In genomic region chr20:36235892-36236785, GRCh38 we compare ENCODE assay signal across 1 cellular context.
TF ChIP-seq lines count a peak whose summit lies in the region.

A gene with protein sequence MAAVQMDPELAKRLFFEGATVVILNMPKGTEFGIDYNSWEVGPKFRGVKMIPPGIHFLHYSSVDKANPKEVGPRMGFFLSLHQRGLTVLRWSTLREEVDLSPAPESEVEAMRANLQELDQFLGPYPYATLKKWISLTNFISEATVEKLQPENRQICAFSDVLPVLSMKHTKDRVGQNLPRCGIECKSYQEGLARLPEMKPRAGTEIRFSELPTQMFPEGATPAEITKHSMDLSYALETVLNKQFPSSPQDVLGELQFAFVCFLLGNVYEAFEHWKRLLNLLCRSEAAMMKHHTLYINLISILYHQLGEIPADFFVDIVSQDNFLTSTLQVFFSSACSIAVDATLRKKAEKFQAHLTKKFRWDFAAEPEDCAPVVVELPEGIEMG (plus strand): TSS chr20:36236478. CDS start chr20:36239869, 3,391 bp downstream.

TF ChIP-seq in HepG2, 621 proteins besides CTCF, POLR2A, EP300 and RAD21 (continued from another document and continues in another):
- TF ChIP-seq GPN1 (CRISPR knock-in tag; IDR thresholded peaks at IDR 0.05; ENCODE audit: borderline replicate concordance) (peak; percentile 49; the same call in 1 of the 2 replicates), RXRB (CRISPR knock-in tag; IDR thresholded peaks at IDR 0.05; ENCODE audit: borderline replicate concordance) (peak; percentile 87; the same call in 1 of the 2 replicates), NCOA1 (CRISPR knock-in tag; IDR thresholded peaks at IDR 0.05) (peak; percentile 66; the same call in 1 of the 2 replicates), SETDB1 (CRISPR knock-in tag; IDR thresholded peaks at IDR 0.05; ENCODE audit: borderline replicate concordance) (peak; percentile 88; the same call in 1 of the 2 replicates), RBFOX2 (IDR thresholded peaks at IDR 0.05; ENCODE audit: low read depth, low read length) (peak; percentile 96), KLF13 (CRISPR knock-in tag; IDR thresholded peaks at IDR 0.05) (no peak), AGO2 (optimal IDR thresholded peaks at IDR 0.05; ENCODE audit: low read depth, low read length) (peak; percentile 47), ZNF841 (CRISPR knock-in tag; IDR thresholded peaks at IDR 0.05; ENCODE audit: borderline replicate concordance) (peak; percentile 35; the same call in 1 of the 2 replicates), ZBTB37 (CRISPR knock-in tag; IDR thresholded peaks at IDR 0.05) (peak; percentile 89), ZNF335 (CRISPR knock-in tag; IDR thresholded peaks at IDR 0.05) (peak; percentile 96), ZFP36 (IDR thresholded peaks at IDR 0.05; ENCODE audit: borderline replicate concordance, low read depth, low read length, partially characterized antibody) (no peak), DDIT3 (CRISPR knock-in tag; IDR thresholded peaks at IDR 0.05) (no peak), PRDM15 (CRISPR knock-in tag; IDR thresholded peaks at IDR 0.05) (peak; percentile 53; the same call in 1 of the 2 replicates), RNF2 (conservative IDR thresholded peaks at IDR 0.05; ENCODE audit: low read depth) (peak; percentile 86), TFDP2 (CRISPR knock-in tag; IDR thresholded peaks at IDR 0.05) (peak; percentile 87), TCF12 (IDR thresholded peaks at IDR 0.05) (no peak), TCF12 (CRISPR knock-in tag; IDR thresholded peaks at IDR 0.05) (peak; percentile 75; the same call in 1 of the 2 replicates), LCORL (IDR thresholded peaks at IDR 0.05) (no peak; the same call in none of the 2 replicates), LCORL (CRISPR knock-in tag; IDR thresholded peaks at IDR 0.05) (peak; percentile 95), ZSCAN30 (CRISPR knock-in tag; IDR thresholded peaks at IDR 0.05) (no peak)
- TF ChIP-seq, protein P1, sequence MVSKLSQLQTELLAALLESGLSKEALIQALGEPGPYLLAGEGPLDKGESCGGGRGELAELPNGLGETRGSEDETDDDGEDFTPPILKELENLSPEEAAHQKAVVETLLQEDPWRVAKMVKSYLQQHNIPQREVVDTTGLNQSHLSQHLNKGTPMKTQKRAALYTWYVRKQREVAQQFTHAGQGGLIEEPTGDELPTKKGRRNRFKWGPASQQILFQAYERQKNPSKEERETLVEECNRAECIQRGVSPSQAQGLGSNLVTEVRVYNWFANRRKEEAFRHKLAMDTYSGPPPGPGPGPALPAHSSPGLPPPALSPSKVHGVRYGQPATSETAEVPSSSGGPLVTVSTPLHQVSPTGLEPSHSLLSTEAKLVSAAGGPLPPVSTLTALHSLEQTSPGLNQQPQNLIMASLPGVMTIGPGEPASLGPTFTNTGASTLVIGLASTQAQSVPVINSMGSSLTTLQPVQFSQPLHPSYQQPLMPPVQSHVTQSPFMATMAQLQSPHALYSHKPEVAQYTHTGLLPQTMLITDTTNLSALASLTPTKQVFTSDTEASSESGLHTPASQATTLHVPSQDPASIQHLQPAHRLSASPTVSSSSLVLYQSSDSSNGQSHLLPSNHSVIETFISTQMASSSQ (IDR thresholded peaks at IDR 0.05; ENCODE audit: low read depth) = peak; percentile 63
- TF ChIP-seq, protein P1 (CRISPR knock-in tag; IDR thresholded peaks at IDR 0.05; ENCODE audit: borderline replicate concordance) = peak; percentile 79
- TF ChIP-seq, protein P2, sequence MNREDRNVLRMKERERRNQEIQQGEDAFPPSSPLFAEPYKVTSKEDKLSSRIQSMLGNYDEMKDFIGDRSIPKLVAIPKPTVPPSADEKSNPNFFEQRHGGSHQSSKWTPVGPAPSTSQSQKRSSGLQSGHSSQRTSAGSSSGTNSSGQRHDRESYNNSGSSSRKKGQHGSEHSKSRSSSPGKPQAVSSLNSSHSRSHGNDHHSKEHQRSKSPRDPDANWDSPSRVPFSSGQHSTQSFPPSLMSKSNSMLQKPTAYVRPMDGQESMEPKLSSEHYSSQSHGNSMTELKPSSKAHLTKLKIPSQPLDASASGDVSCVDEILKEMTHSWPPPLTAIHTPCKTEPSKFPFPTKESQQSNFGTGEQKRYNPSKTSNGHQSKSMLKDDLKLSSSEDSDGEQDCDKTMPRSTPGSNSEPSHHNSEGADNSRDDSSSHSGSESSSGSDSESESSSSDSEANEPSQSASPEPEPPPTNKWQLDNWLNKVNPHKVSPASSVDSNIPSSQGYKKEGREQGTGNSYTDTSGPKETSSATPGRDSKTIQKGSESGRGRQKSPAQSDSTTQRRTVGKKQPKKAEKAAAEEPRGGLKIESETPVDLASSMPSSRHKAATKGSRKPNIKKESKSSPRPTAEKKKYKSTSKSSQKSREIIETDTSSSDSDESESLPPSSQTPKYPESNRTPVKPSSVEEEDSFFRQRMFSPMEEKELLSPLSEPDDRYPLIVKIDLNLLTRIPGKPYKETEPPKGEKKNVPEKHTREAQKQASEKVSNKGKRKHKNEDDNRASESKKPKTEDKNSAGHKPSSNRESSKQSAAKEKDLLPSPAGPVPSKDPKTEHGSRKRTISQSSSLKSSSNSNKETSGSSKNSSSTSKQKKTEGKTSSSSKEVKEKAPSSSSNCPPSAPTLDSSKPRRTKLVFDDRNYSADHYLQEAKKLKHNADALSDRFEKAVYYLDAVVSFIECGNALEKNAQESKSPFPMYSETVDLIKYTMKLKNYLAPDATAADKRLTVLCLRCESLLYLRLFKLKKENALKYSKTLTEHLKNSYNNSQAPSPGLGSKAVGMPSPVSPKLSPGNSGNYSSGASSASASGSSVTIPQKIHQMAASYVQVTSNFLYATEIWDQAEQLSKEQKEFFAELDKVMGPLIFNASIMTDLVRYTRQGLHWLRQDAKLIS (CRISPR knock-in tag; IDR thresholded peaks at IDR 0.05) = peak; percentile 89
- TF ChIP-seq, protein P3, sequence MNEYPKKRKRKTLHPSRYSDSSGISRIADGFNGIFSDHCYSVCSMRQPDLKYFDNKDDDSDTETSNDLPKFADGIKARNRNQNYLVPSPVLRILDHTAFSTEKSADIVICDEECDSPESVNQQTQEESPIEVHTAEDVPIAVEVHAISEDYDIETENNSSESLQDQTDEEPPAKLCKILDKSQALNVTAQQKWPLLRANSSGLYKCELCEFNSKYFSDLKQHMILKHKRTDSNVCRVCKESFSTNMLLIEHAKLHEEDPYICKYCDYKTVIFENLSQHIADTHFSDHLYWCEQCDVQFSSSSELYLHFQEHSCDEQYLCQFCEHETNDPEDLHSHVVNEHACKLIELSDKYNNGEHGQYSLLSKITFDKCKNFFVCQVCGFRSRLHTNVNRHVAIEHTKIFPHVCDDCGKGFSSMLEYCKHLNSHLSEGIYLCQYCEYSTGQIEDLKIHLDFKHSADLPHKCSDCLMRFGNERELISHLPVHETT (CRISPR knock-in tag; conservative IDR thresholded peaks at IDR 0.05) = peak; percentile 94
- TF ChIP-seq, protein P4, sequence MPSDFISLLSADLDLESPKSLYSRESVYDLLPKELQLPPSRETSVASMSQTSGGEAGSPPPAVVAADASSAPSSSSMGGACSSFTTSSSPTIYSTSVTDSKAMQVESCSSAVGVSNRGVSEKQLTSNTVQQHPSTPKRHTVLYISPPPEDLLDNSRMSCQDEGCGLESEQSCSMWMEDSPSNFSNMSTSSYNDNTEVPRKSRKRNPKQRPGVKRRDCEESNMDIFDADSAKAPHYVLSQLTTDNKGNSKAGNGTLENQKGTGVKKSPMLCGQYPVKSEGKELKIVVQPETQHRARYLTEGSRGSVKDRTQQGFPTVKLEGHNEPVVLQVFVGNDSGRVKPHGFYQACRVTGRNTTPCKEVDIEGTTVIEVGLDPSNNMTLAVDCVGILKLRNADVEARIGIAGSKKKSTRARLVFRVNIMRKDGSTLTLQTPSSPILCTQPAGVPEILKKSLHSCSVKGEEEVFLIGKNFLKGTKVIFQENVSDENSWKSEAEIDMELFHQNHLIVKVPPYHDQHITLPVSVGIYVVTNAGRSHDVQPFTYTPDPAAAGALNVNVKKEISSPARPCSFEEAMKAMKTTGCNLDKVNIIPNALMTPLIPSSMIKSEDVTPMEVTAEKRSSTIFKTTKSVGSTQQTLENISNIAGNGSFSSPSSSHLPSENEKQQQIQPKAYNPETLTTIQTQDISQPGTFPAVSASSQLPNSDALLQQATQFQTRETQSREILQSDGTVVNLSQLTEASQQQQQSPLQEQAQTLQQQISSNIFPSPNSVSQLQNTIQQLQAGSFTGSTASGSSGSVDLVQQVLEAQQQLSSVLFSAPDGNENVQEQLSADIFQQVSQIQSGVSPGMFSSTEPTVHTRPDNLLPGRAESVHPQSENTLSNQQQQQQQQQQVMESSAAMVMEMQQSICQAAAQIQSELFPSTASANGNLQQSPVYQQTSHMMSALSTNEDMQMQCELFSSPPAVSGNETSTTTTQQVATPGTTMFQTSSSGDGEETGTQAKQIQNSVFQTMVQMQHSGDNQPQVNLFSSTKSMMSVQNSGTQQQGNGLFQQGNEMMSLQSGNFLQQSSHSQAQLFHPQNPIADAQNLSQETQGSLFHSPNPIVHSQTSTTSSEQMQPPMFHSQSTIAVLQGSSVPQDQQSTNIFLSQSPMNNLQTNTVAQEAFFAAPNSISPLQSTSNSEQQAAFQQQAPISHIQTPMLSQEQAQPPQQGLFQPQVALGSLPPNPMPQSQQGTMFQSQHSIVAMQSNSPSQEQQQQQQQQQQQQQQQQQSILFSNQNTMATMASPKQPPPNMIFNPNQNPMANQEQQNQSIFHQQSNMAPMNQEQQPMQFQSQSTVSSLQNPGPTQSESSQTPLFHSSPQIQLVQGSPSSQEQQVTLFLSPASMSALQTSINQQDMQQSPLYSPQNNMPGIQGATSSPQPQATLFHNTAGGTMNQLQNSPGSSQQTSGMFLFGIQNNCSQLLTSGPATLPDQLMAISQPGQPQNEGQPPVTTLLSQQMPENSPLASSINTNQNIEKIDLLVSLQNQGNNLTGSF (CRISPR knock-in tag; IDR thresholded peaks at IDR 0.05) = peak; percentile 56; the same call in 1 of the 2 replicates
- TF ChIP-seq, protein P5, sequence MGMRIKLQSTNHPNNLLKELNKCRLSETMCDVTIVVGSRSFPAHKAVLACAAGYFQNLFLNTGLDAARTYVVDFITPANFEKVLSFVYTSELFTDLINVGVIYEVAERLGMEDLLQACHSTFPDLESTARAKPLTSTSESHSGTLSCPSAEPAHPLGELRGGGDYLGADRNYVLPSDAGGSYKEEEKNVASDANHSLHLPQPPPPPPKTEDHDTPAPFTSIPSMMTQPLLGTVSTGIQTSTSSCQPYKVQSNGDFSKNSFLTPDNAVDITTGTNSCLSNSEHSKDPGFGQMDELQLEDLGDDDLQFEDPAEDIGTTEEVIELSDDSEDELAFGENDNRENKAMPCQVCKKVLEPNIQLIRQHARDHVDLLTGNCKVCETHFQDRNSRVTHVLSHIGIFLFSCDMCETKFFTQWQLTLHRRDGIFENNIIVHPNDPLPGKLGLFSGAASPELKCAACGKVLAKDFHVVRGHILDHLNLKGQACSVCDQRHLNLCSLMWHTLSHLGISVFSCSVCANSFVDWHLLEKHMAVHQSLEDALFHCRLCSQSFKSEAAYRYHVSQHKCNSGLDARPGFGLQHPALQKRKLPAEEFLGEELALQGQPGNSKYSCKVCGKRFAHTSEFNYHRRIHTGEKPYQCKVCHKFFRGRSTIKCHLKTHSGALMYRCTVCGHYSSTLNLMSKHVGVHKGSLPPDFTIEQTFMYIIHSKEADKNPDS (CRISPR knock-in tag; IDR thresholded peaks at IDR 0.05) = 0 out of 2 replicates have a peak, but pooled peaks have one; percentile 63
